In the genomic region with DNA sequence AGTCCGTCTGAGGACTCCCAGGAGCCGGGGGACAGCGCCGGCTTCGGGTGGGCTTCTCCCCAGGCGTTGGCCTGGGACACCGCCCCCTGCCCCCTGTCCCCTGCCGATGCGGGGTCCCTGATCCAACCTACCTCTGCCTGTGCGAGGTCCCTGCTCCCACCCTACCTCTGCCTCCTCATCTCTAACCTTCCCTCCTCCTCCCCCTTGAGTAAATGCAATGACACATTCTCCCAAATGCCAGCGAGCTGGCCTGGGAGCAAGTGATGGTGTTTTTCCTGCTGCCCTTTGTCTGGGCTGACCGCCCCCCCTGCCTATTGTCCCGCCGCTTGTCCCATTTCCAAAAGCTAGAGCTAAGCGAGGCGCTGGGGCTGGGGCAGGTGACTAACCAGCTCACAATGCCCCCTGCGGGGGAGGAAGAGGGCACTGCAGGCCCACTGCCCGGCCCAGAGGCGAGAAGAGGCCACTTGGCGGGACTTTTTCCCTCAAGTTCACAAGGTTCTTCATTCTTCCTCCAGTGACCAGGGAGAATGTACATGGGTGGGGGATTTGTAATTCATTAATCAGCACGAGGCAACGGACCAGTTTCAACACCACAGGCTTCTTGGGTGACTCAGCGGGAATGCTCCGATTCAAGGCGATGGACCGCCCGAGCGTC, we compare ENCODE assay signal across 8 cellular contexts. TPM values are rescaled to one million over a fixed set of nuclear protein-coding genes. Genes with fewer than 3 reads are reported as not detected.
DNase-seq lines count a peak whose midpoint lies in the region; ATAC-seq and TF ChIP-seq lines count a peak whose summit lies in the region.

No MANE protein-coding gene starts in this region.

- peak overlapping the region in 7 of 9 donors; percentile 55 to 83 (median 69) for H3K27ac Mint-ChIP-seq in naive thymus-derived CD4-positive, alpha-beta T cell

- peaks cover 18 to 41% (median 27%) of the 10 kb centered on the region in 7 donors for H3K4me1 Mint-ChIP-seq in naive thymus-derived CD4-positive, alpha-beta T cell

- peaks cover 0 to 2% (median 0%) of the 10 kb centered on the region in 11 donors for H3K9me3 Mint-ChIP-seq in naive thymus-derived CD4-positive, alpha-beta T cell

- H3K27me3 Mint-ChIP-seq in naive thymus-derived CD4-positive, alpha-beta T cell = peaks cover 0 to 60% (median 14%) of the 10 kb centered on the region in 5 donors

- peak overlapping the region; percentile 55 for H3K4me2 ChIP-seq in fibroblast of lung (ENCODE audit: extremely low read depth, insufficient read depth, low read length)

- peak overlapping the region; percentile 74 to 98 (median 86) for H3K4me3 Mint-ChIP-seq in naive thymus-derived CD4-positive, alpha-beta T cell

- intact Hi-C loops in naive thymus-derived CD4-positive, alpha-beta T cell (cut with micrococcal nuclease) = loop anchor here (1.0 kb wide), 3 partner anchors 8 to 21 kb away; partner anchors contain the start of gene POLD4 (in 2 of the 2)
- intact Hi-C loops in uterus (cut with DNase I; ENCODE audit: low total_unique reads) = no loop called here

- H3K27ac ChIP-seq in fibroblast of lung (ENCODE audit: insufficient read depth, low read length) (peak overlapping the region; percentile 97), uterus (peak overlapping the region; percentile 92 to 99)
- H3K27ac ChIP-seq in naive thymus-derived CD4-positive, alpha-beta T cell (ENCODE audit: low read depth, low read length) = peak overlapping the region; percentile 57

- peak; percentile 68 for ATAC-seq in naive thymus-derived CD4-positive, alpha-beta T cell
- no peak for ATAC-seq in HG03135 (IDR thresholded peaks at IDR 0.05; ENCODE audit: unreplicated experiment)

- H3K36me3 ChIP-seq in fibroblast of lung (ENCODE audit: control insufficient read depth, insufficient read depth, low read length) (no peaks in the 10 kb centered on the region), uterus (no peaks in the 10 kb centered on the region)
- no peaks in the 10 kb centered on the region for H3K36me3 ChIP-seq in naive thymus-derived CD4-positive, alpha-beta T cell (ENCODE audit: control insufficient read depth in 2 of 3, insufficient read depth in 3 of 3, low read length in 3 of 3)

- H3K27me3 ChIP-seq in fibroblast of lung (ENCODE audit: control insufficient read depth, insufficient read depth, low read length) (no peaks in the 10 kb centered on the region), uterus (no peaks in the 10 kb centered on the region)
- H3K27me3 ChIP-seq in naive thymus-derived CD4-positive, alpha-beta T cell (ENCODE audit: control insufficient read depth in 2 of 2, insufficient read depth in 2 of 2, low read length in 2 of 2) = peaks cover 0 to 5% of the 10 kb centered on the region in 2 donors

- H3K36me3 Mint-ChIP-seq in naive thymus-derived CD4-positive, alpha-beta T cell = peaks cover 0 to 3% (median 0%) of the 10 kb centered on the region in 5 donors

- DNase-seq in activated gamma-delta T cell treated with Interleukin-2 at 50 U/mL for 16 hours (peak; percentile 46), activated gamma-delta T cell (lab: John Stamatoyannopoulos, UW) (no peak), NAMALWA (ENCODE audit: low spot score) (peak; percentile 75), fibroblast of lung (ENCODE audit: low read depth in 2 of 2) (peak; percentile 98 to 99), uterus (peak; percentile 83 to 89)
- peak; percentile 58 for DNase-seq in activated T-cell treated with anti-CD3 and anti-CD28 coated beads, Interleukin-2, amount 50 U/mL, for 1 hour
- peak in 6 of 9 donors; percentile 45 to 56 (median 50) for DNase-seq in naive thymus-derived CD4-positive, alpha-beta T cell

- no peaks in the 10 kb centered on the region for H3K9me3 ChIP-seq in fibroblast of lung (ENCODE audit: control insufficient read depth, insufficient read depth, low read depth, low read length)
- no peaks in the 10 kb centered on the region for H3K9me3 ChIP-seq in naive thymus-derived CD4-positive, alpha-beta T cell (ENCODE audit: control insufficient read depth in 2 of 3, low read length in 3 of 3)
- H3K9me3 ChIP-seq in uterus = no peaks in the 10 kb centered on the region

- H2AFZ ChIP-seq in fibroblast of lung (ENCODE audit: low read length) = no peak overlapping the region

- H3K4me1 ChIP-seq in fibroblast of lung (ENCODE audit: control insufficient read depth, extremely low read depth, insufficient read depth, low read length) (peaks cover 44% of the 10 kb centered on the region), uterus (no peaks in the 10 kb centered on the region)
- peaks cover 12 to 32% of the 10 kb centered on the region in 2 donors for H3K4me1 ChIP-seq in naive thymus-derived CD4-positive, alpha-beta T cell (ENCODE audit: control insufficient read depth in 2 of 2, insufficient read depth in 2 of 2, low read length in 2 of 2)

- peak overlapping the region; percentile 75 for H3K9ac ChIP-seq in fibroblast of lung (ENCODE audit: insufficient read depth, low read length)

- no peaks in the 10 kb centered on the region for H4K20me1 ChIP-seq in fibroblast of lung (ENCODE audit: control insufficient read depth, extremely low read depth, insufficient read depth, low read length)

- TF ChIP-seq CTCF in fibroblast of lung (conservative IDR thresholded peaks at IDR 0.05 in 1 of 2, IDR thresholded peaks at IDR 0.05 in 1 of 2; ENCODE audit: low read depth in 1 of 2, low read length in 2 of 2) (peak; percentile 33 to 45), uterus (IDR thresholded peaks at IDR 0.05) (peak in 3 of 4 experiments; percentile 19 to 62 (median 56))

- CTCF ChIA-PET in naive thymus-derived CD4-positive, alpha-beta T cell (lab: Charles Lee) = interaction anchor here (0.6 to 21.2 kb wide), 4 partner anchors 8 to 131 kb away, joined by 3 to 495 read pairs (median 26); partner anchors contain the start of gene POLD4

- peak; percentile 24 to 52 for TF ChIP-seq POLR2A in uterus (IDR thresholded peaks at IDR 0.05)

- H3K79me2 ChIP-seq in fibroblast of lung (ENCODE audit: control insufficient read depth, insufficient read depth, low read length) = peaks cover 28% of the 10 kb centered on the region

- H3K4me3 ChIP-seq in fibroblast of lung (replicated peaks in 1 of 4; ENCODE audit: control extremely low read depth in 1 of 4, insufficient read depth in 1 of 4, low read depth in 3 of 4, low read length in 4 of 4) (peak overlapping the region; percentile 35 to 74 (median 56)), uterus (peak overlapping the region; percentile 52 to 85)
- H3K4me3 ChIP-seq in naive thymus-derived CD4-positive, alpha-beta T cell (ENCODE audit: low read length) = peak overlapping the region; percentile 64

- POLR2A ChIA-PET in naive thymus-derived CD4-positive, alpha-beta T cell (lab: Charles Lee) = interaction anchor here (0.6 to 16.2 kb wide), 5 partner anchors 17 to 126 kb away, joined by 3 to 272 read pairs (median 5); partner anchors contain the start of genes POLD4 and RAD9A

RNA-seq across cellular contexts. Expression of gene CLCF1, which starts 0.6 kb away (rescaled TPM):
- total RNA-seq in fibroblast of lung = 2.3 and 3.6 TPM in 2 replicates
- polyA plus RNA-seq in fibroblast of lung = 6.0 and 6.5 TPM in 2 replicates
- 5.9 and 6.7 TPM in 2 replicates for polyA plus RNA-seq in fibroblast of lung (2012)
- polyA minus RNA-seq in fibroblast of lung (ENCODE audit: low replicate concordance) = 10.7 and 14.4 TPM in 2 replicates
- total RNA-seq in naive thymus-derived CD4-positive, alpha-beta T cell = 1 to 10 TPM in 2 of 5 experiments, under 1 TPM in 3; 0.32 to 7.8 (median 0.70) TPM
- polyA plus RNA-seq in naive thymus-derived CD4-positive, alpha-beta T cell = not detected
- 10 to 100 TPM in 1 of 4 donors, 1 to 10 TPM in 2, under 1 TPM in 1; 0.77 to 19.3 (median 7.4) TPM for total RNA-seq in uterus

RNA-seq across cellular contexts. Expression of gene RAD9A, which starts 17.7 kb away (rescaled TPM):
- total RNA-seq in fibroblast of lung (3.8 and 6.4 TPM in 2 replicates), uterus (10 to 100 TPM in 2 of 4 donors, 1 to 10 TPM in 2; 2.6 to 37.3 (median 11.6) TPM)
- polyA plus RNA-seq in fibroblast of lung = 3.5 and 5.9 TPM in 2 replicates
- polyA plus RNA-seq in fibroblast of lung (2012) = 5.5 and 9.3 TPM in 2 replicates
- 5.2 and 6.4 TPM in 2 replicates for polyA minus RNA-seq in fibroblast of lung (ENCODE audit: low replicate concordance)
- 10 to 100 TPM; 25.6 to 48.0 (median 45.0) TPM for total RNA-seq in naive thymus-derived CD4-positive, alpha-beta T cell
- polyA plus RNA-seq in naive thymus-derived CD4-positive, alpha-beta T cell = 1 to 10 TPM; 6.3 to 7.2 TPM

RNA-seq across cellular contexts. Expression of gene POLD4, which starts 20.7 kb away (rescaled TPM):
- total RNA-seq in fibroblast of lung (28.5 and 32.4 TPM in 2 replicates), uterus (10 to 100 TPM in 3 of 4 donors, 1 to 10 TPM in 1; 8.7 to 65.6 (median 31.3) TPM)
- 33.3 and 36.3 TPM in 2 replicates for polyA plus RNA-seq in fibroblast of lung
- polyA plus RNA-seq in fibroblast of lung (2012) = 81.4 and 86.9 TPM in 2 replicates
- polyA minus RNA-seq in fibroblast of lung (ENCODE audit: low replicate concordance) = 12.6 and 12.9 TPM in 2 replicates
- total RNA-seq in naive thymus-derived CD4-positive, alpha-beta T cell = 100 to 1,000 TPM in 1 of 5 experiments, 10 to 100 TPM in 4; 59.9 to 104 (median 76.1) TPM
- polyA plus RNA-seq in naive thymus-derived CD4-positive, alpha-beta T cell = 100 to 1,000 TPM in 1 of 2 donors, 10 to 100 TPM in 1; 98.9 to 116 TPM

RNA-seq across cellular contexts. Expression of gene PPP1CA, which starts 27.6 kb away (rescaled TPM):
- total RNA-seq in fibroblast of lung = 90.7 and 104 TPM in 2 replicates
- polyA plus RNA-seq in fibroblast of lung = 135 and 218 TPM in 2 replicates
- 147 and 213 TPM in 2 replicates for polyA plus RNA-seq in fibroblast of lung (2012)
- polyA minus RNA-seq in fibroblast of lung (ENCODE audit: low replicate concordance) = 287 and 410 TPM in 2 replicates
- total RNA-seq in naive thymus-derived CD4-positive, alpha-beta T cell = 100 to 1,000 TPM in 4 of 5 experiments, 10 to 100 TPM in 1; 83.0 to 339 (median 122) TPM
- polyA plus RNA-seq in naive thymus-derived CD4-positive, alpha-beta T cell = 100 to 1,000 TPM; 350 to 363 TPM
- 100 to 1,000 TPM in 1 of 4 donors, 10 to 100 TPM in 3; 15.9 to 180 (median 77.1) TPM for total RNA-seq in uterus

RNA-seq across cellular contexts. Expression of gene TBC1D10C, which starts 29.8 kb away (rescaled TPM):
- total RNA-seq in fibroblast of lung (not detected in 2 replicates), uterus (1 to 10 TPM in 2 of 4 donors, not detected in 2; 1.3 to 2.5 TPM)
- 0.05 TPM in 1 of 2 replicates, not detected in the other for polyA plus RNA-seq in fibroblast of lung
- 0.10 TPM in 1 of 2 replicates, not detected in the other for polyA plus RNA-seq in fibroblast of lung (2012)
- not detected in 2 replicates for polyA minus RNA-seq in fibroblast of lung (ENCODE audit: low replicate concordance)
- total RNA-seq in naive thymus-derived CD4-positive, alpha-beta T cell = 100 to 1,000 TPM; 243 to 425 (median 346) TPM
- 100 to 1,000 TPM; 225 to 366 TPM for polyA plus RNA-seq in naive thymus-derived CD4-positive, alpha-beta T cell
